Comparison of ENCODE assay signal across 3 cellular contexts in the genomic region with DNA sequence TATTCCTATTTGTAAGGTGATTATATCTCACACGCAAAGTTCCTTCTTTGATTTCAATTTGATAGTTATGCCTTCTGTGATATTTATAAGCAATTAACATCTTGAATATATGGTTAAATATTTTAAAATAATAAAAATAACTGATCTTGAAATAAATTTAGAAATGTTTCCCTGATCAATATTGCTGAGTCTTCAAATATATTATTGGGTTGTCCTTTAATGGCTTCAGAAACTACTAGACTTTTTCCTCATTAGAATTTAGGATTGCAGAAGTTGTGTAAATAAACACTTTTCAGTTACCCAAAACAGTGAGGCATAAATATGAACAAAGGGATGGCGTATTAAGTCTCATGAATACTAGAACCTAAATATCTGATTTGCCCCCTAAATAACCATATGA.
TF ChIP-seq lines count a peak whose summit lies in the region.

No MANE protein-coding gene starts in this region.

TF ChIP-seq in HepG2, 621 proteins besides CTCF, POLR2A, EP300 and RAD21:
- TF ChIP-seq MAFF (IDR thresholded peaks at IDR 0.05; ENCODE audit: low read depth, low read length) (peak; percentile 53; the same call in 1 of the 2 replicates), MAFK (conservative IDR thresholded peaks at IDR 0.05 in 1 of 2, IDR thresholded peaks at IDR 0.05 in 1 of 2; ENCODE audit: low read length in 2 of 2) (peak; percentile 47 to 76; a peak in 3 of 4 replicates), ZNF878 (CRISPR knock-in tag; IDR thresholded peaks at IDR 0.05) (no peak), ZNF7 (CRISPR knock-in tag; IDR thresholded peaks at IDR 0.05) (no peak)

TF ChIP-seq in A549, 52 proteins besides CTCF, POLR2A, EP300 and RAD21:
- TF ChIP-seq ESRRA (IDR thresholded peaks at IDR 0.05; ENCODE audit: borderline replicate concordance, low read length) (no peak), MAFK (IDR thresholded peaks at IDR 0.05; ENCODE audit: partially characterized antibody) (peak; percentile 28), FOXS1 (CRISPR knock-in tag; IDR thresholded peaks at IDR 0.05) (no peak), FOSB (CRISPR knock-in tag; IDR thresholded peaks at IDR 0.05) (no peak)
- TF ChIP-seq, protein P1, sequence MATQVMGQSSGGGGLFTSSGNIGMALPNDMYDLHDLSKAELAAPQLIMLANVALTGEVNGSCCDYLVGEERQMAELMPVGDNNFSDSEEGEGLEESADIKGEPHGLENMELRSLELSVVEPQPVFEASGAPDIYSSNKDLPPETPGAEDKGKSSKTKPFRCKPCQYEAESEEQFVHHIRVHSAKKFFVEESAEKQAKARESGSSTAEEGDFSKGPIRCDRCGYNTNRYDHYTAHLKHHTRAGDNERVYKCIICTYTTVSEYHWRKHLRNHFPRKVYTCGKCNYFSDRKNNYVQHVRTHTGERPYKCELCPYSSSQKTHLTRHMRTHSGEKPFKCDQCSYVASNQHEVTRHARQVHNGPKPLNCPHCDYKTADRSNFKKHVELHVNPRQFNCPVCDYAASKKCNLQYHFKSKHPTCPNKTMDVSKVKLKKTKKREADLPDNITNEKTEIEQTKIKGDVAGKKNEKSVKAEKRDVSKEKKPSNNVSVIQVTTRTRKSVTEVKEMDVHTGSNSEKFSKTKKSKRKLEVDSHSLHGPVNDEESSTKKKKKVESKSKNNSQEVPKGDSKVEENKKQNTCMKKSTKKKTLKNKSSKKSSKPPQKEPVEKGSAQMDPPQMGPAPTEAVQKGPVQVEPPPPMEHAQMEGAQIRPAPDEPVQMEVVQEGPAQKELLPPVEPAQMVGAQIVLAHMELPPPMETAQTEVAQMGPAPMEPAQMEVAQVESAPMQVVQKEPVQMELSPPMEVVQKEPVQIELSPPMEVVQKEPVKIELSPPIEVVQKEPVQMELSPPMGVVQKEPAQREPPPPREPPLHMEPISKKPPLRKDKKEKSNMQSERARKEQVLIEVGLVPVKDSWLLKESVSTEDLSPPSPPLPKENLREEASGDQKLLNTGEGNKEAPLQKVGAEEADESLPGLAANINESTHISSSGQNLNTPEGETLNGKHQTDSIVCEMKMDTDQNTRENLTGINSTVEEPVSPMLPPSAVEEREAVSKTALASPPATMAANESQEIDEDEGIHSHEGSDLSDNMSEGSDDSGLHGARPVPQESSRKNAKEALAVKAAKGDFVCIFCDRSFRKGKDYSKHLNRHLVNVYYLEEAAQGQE (IDR thresholded peaks at IDR 0.05) = no peak

TF ChIP-seq in K562, 482 proteins besides CTCF, POLR2A, EP300 and RAD21:
- TF ChIP-seq ZFP30 (CRISPR knock-in tag; IDR thresholded peaks at IDR 0.05; ENCODE audit: borderline replicate concordance) (no peak), CCAR2 (IDR thresholded peaks at IDR 0.05; ENCODE audit: low read depth, low read length) (no peak), C11orf30 (IDR thresholded peaks at IDR 0.05; ENCODE audit: low read depth) (0 out of 2 replicates have a peak, but pooled peaks have one; percentile 10), ZNF316 (IDR thresholded peaks at IDR 0.05) (peak; percentile 45; the same call in 1 of the 2 replicates)
- TF ChIP-seq, protein P2, sequence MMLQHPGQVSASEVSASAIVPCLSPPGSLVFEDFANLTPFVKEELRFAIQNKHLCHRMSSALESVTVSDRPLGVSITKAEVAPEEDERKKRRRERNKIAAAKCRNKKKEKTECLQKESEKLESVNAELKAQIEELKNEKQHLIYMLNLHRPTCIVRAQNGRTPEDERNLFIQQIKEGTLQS (IDR thresholded peaks at IDR 0.05) = no peak
- TF ChIP-seq, protein P2 (CRISPR knock-in tag; conservative IDR thresholded peaks at IDR 0.05) = no peak
